Comparison of ENCODE assay signal across 1 cellular context in genomic region chr9:126836216-126836615, GRCh38.
TF ChIP-seq lines count a peak whose summit lies in the region.

No MANE protein-coding gene starts in this region.

TF ChIP-seq in GM12878, 131 proteins besides CTCF, POLR2A, EP300 and RAD21:
- peak; percentile 37; the same call in 1 of the 2 replicates for TF ChIP-seq RUNX3 (IDR thresholded peaks at IDR 0.05; ENCODE audit: low read length)
- TF ChIP-seq ZSCAN29 (IDR thresholded peaks at IDR 0.05): no peak
